In the genomic region with DNA sequence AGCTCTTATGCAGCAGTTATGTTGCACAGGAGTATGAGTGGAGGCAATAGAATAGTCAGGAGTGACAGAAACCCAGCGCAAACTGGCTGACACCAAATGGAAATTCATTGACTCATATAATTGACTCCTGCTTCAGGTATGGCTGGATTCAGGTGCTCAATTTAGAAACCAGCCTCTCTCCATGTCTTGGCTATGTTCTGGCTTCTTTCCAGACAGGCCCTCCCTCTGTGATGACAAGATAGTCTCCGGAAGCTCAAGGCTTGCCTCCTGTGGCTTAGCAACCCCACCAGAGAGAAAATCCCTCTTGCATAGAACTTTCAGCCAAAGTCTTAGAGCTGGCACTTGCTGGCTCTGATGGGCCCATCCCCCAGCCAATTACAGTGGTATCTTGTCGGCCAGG, we compare ENCODE assay signal across 21 cellular contexts. TPM values are rescaled to one million over a fixed set of nuclear protein-coding genes. Genes with fewer than 3 reads are reported as not detected.
A peak's percentile ranks its signal among the peaks of the same experiment; 100 is the strongest.
DNase-seq lines count a peak whose midpoint lies in the region; ATAC-seq, FAIRE-seq and TF ChIP-seq lines count a peak whose summit lies in the region.
"Had no signal": no experiment of that assay in that cellular context is flagged by ENCODE, and none has a peak within 500 bp of the region (broad histone marks: within the 10 kb centered on the region; RNA-seq: fewer than 3 reads in every experiment).

No MANE protein-coding gene starts in this region.

- no peak for FAIRE-seq in K562 (lab: Jason Lieb, UNC)
- FAIRE-seq: GM12878, GM19239, H54 had no signal

- in situ Hi-C loops in K562 (cut with MboI), result no loop called here

- H3K27ac ChIP-seq in K562 (ENCODE audit: extremely low read depth, low read depth, low read length) (no peak overlapping the region), esophagus muscularis mucosa (replicated peaks in 1 of 4) (no peak overlapping the region), psoas muscle (no peak overlapping the region)
- H3K27ac ChIP-seq: BLaER1, C4-2B had no signal

- ATAC-seq in K562 (peak; percentile 40; the same call in 1 of the 3 replicates), psoas muscle (no peak)
- ATAC-seq: CD8-positive, alpha-beta T cell; GM12878 had no signal

- H3K27me3 Mint-ChIP-seq in neural crest cell (ENCODE audit: low read depth), result no peaks in the 10 kb centered on the region
- H3K27me3 Mint-ChIP-seq: B cell; CD4-positive, CD25-positive, alpha-beta regulatory T cell had no signal

- H3K27me3 ChIP-seq in NT2/D1 (ENCODE audit: insufficient read depth, insufficient read length) (no peaks in the 10 kb centered on the region), K562 (ENCODE audit: control insufficient read depth in 2 of 2, insufficient read depth in 2 of 2, low read length in 2 of 2) (no peaks in the 10 kb centered on the region; a peak in 1 of 5 replicates), esophagus muscularis mucosa (no peaks in the 10 kb centered on the region), psoas muscle (ENCODE audit: insufficient read depth in 3 of 3, low read length in 2 of 3) (peaks cover 0 to 2% (median 0%) of the 10 kb centered on the region in 3 donors)
- H3K27me3 ChIP-seq: BLaER1 had no signal

- no TSS peak for BruUV-seq in K562 (replicated peaks; lab: Mats Ljungman, UMichigan)

- H3K9me3 Mint-ChIP-seq in neural crest cell, result no peaks in the 10 kb centered on the region
- H3K9me3 Mint-ChIP-seq: CD8-positive, alpha-beta T cell; HFFc6 had no signal

- POLR2A ChIA-PET in K562 (lab: Yijun Ruan, JAX), result interaction anchor here (0.7 to 1.1 kb wide), 2 partner anchors 11 to 56 kb away, joined by 3 read pairs; no protein-coding TSS in a partner anchor

- H3K4me1 ChIP-seq in NT2/D1 (ENCODE audit: insufficient read depth, insufficient read length) (peaks cover 9% of the 10 kb centered on the region), K562 (replicated peaks in 1 of 2; ENCODE audit: control insufficient read depth in 2 of 2, insufficient read depth in 2 of 2, low read length in 2 of 2) (peaks cover 0 to 4% of the 10 kb centered on the region in 2 experiments; a peak in 2 of 5 replicates), esophagus muscularis mucosa (no peaks in the 10 kb centered on the region), psoas muscle (no peaks in the 10 kb centered on the region)
- H3K4me1 ChIP-seq: BLaER1, Caco-2, HAP-1 had no signal

- CTCF ChIA-PET in K562 (lab: Yijun Ruan, JAX; ENCODE audit: low intra/inter-chr PET ratio), result no interaction called here

- peak overlapping the region; percentile 83 for H3K27ac Mint-ChIP-seq in neural crest cell (ENCODE audit: unreplicated experiment)
- H3K27ac Mint-ChIP-seq: B cell; CD8-positive, alpha-beta T cell; HFFc6 had no signal

- 29% methylated on average over 3 of the region's 3 CpGs for WGBS in K562 (ENCODE audit: insufficient coverage, low coverage, missing lambda C conversion rate)
- 75% methylated on average over 3 of the region's 3 CpGs for WGBS in esophagus muscularis mucosa
- 76 to 87% (median 82%) methylated on average over 3 of the region's 3 CpGs for WGBS in psoas muscle, 3 donors

- H3K4me1 Mint-ChIP-seq in neural crest cell, result peaks cover 19% of the 10 kb centered on the region
- H3K4me1 Mint-ChIP-seq: B cell had no signal

- TF ChIP-seq EP300 in K562 (IDR thresholded peaks at IDR 0.05; ENCODE audit: low read length), result no peak
- no peak for TF ChIP-seq EP300 in esophagus muscularis mucosa (IDR thresholded peaks at IDR 0.05)

- TF ChIP-seq CTCF in K562 (IDR thresholded peaks at IDR 0.05 in 2 of 3, conservative IDR thresholded peaks at IDR 0.05 in 1 of 3; ENCODE audit: insufficient read depth in 2 of 3, low read depth in 1 of 3, low read length in 3 of 3) (no peak), neural crest cell (conservative IDR thresholded peaks at IDR 0.05) (no peak), esophagus muscularis mucosa (IDR thresholded peaks at IDR 0.05) (no peak), psoas muscle (IDR thresholded peaks at IDR 0.05) (no peak)

- intact Hi-C loops in K562 (cut with micrococcal nuclease) (no loop called here), esophagus muscularis mucosa (cut with DNase I) (no loop called here), psoas muscle (cut with DNase I) (loop anchor here in 1 of 2 donors (5.0 kb wide), 1 partner anchor 1072 kb away; no protein-coding TSS in a partner anchor)

- no peaks in the 10 kb centered on the region for H3K9me1 ChIP-seq in K562 (ENCODE audit: control insufficient read depth, insufficient read depth, low read length)

- H3K4me3 Mint-ChIP-seq in neural crest cell, result no peak overlapping the region
- H3K4me3 Mint-ChIP-seq: B cell; CD4-positive, CD25-positive, alpha-beta regulatory T cell; CD8-positive, alpha-beta T cell; HFFc6 had no signal

- H3K36me3 Mint-ChIP-seq in neural crest cell (ENCODE audit: low read depth), result no peaks in the 10 kb centered on the region
- H3K36me3 Mint-ChIP-seq: CD8-positive, alpha-beta T cell had no signal

- H3K4me3 ChIP-seq in NT2/D1 (ENCODE audit: insufficient read length, low read depth) (no peak overlapping the region), K562 (no peak overlapping the region), esophagus muscularis mucosa (no peak overlapping the region), psoas muscle (no peak overlapping the region)
- H3K4me3 ChIP-seq: BLaER1, GM12878, HAP-1 had no signal

- TF ChIP-seq RAD21 in K562 (CRISPR knock-in tag; conservative IDR thresholded peaks at IDR 0.05 in 1 of 2, IDR thresholded peaks at IDR 0.05 in 1 of 2), result no peak

- H3K79me2 ChIP-seq in K562 (ENCODE audit: control insufficient read depth, insufficient read depth, low read length), result no peaks in the 10 kb centered on the region

- no peaks in the 10 kb centered on the region for H3K9me3 ChIP-seq in NT2/D1 (ENCODE audit: insufficient read depth, low read length)
- H3K9me3 ChIP-seq in K562 (replicated peaks; ENCODE audit: control insufficient read depth, insufficient read depth, low read depth, low read length), result no peaks in the 10 kb centered on the region
- no peaks in the 10 kb centered on the region for H3K9me3 ChIP-seq in esophagus muscularis mucosa
- no peaks in the 10 kb centered on the region for H3K9me3 ChIP-seq in psoas muscle
- H3K9me3 ChIP-seq: BLaER1, Caco-2, HAP-1 had no signal

- TF ChIP-seq POLR2A in K562 (conservative IDR thresholded peaks at IDR 0.05) (no peak), esophagus muscularis mucosa (IDR thresholded peaks at IDR 0.05; ENCODE audit: low read depth) (no peak)

- H2AFZ ChIP-seq in K562 (ENCODE audit: low read depth, low read length), result no peak overlapping the region

- no peaks in the 10 kb centered on the region for H4K20me1 ChIP-seq in K562 (replicated peaks; ENCODE audit: control insufficient read depth, insufficient read depth, low read length)
- H4K20me1 ChIP-seq: BLaER1 had no signal

- no peaks in the 10 kb centered on the region for H3K36me3 ChIP-seq in NT2/D1 (ENCODE audit: insufficient read depth, insufficient read length, low read length)
- no peaks in the 10 kb centered on the region for H3K36me3 ChIP-seq in K562 (ENCODE audit: control insufficient read depth, insufficient read depth, low read length)
- no peaks in the 10 kb centered on the region for H3K36me3 ChIP-seq in esophagus muscularis mucosa
- no peaks in the 10 kb centered on the region for H3K36me3 ChIP-seq in psoas muscle (ENCODE audit: insufficient read depth in 1 of 2, low read depth in 1 of 2)
- H3K36me3 ChIP-seq: HAP-1 had no signal

- DNase-seq in NT2/D1 (ENCODE audit: low read depth, low spot score), result no peak
- peak in 1 of 4 experiments; percentile 28 for DNase-seq in K562 (ENCODE audit: extremely low read depth in 1 of 4, low spot score in 3 of 4)
- DNase-seq in neural crest cell (ENCODE audit: low read depth, low spot score), result no peak
- no peak for DNase-seq in esophagus muscularis mucosa (ENCODE audit: extremely low spot score)
- DNase-seq in psoas muscle, result no peak
- no peak for DNase-seq in kidney glomerular epithelial cell (lab: John Stamatoyannopoulos, UW)
- DNase-seq: Caco-2; CD4-positive, CD25-positive, alpha-beta regulatory T cell; CD8-positive, alpha-beta T cell; DMS79; EL; GDM1; GOT3; HFFc6 had no signal

- peak overlapping the region; percentile 46 for H3K9ac ChIP-seq in NT2/D1 (ENCODE audit: insufficient read length, low read depth)
- no peak overlapping the region for H3K9ac ChIP-seq in K562 (ENCODE audit: insufficient read depth in 1 of 2, low read depth in 2 of 2, low read length in 2 of 2)
- H3K9ac ChIP-seq: BLaER1 had no signal

- H3K4me2 ChIP-seq in K562 (ENCODE audit: insufficient read depth, low read length), result no peak overlapping the region
- H3K4me2 ChIP-seq: BLaER1 had no signal

TF ChIP-seq in K562, 482 proteins besides CTCF, POLR2A, EP300 and RAD21:
- TF ChIP-seq RFX1 (IDR thresholded peaks at IDR 0.05) (peak; percentile 23; the same call in 1 of the 2 replicates), NFIC (IDR thresholded peaks at IDR 0.05) (peak; percentile 69), XRCC3 (IDR thresholded peaks at IDR 0.05) (no peak), MEIS2 (IDR thresholded peaks at IDR 0.05; ENCODE audit: partially characterized antibody) (peak; percentile 3), MTA1 (IDR thresholded peaks at IDR 0.05; ENCODE audit: borderline replicate concordance) (no peak)

RNA-seq across cellular contexts. Expression of a gene that starts 28.1 kb away (rescaled TPM):
- total RNA-seq in K562 (2011; cell fraction: chromatin; rRNA removed; ENCODE audit: low replicate concordance), result not detected in 2 replicates
- total RNA-seq in K562 (2011; cell fraction: nucleolus; rRNA removed), result under 0.01 TPM in 1 of 2 replicates, not detected in the other
- total RNA-seq in K562 (2011; cell fraction: nucleoplasm; rRNA removed), result not detected in 2 replicates
- total RNA-seq in K562 (2014; rRNA removed), result under 0.01 and 0.05 TPM in 2 replicates
- not detected in 2 replicates for total RNA-seq in K562 (2014; rRNA removed; fragmentation: Illumina TruSeq; extraction: Trizol)
- 0.04 TPM in 1 of 2 replicates, not detected in the other for total RNA-seq in K562 (2015; rRNA removed; fragmentation: Illumina TruSeq; extraction: Trizol)
- 0.02 and 0.04 TPM in 2 replicates for total RNA-seq in K562 (2021)
- polyA plus RNA-seq in K562 (2011; rRNA removed), result 0.05 TPM in 1 of 2 replicates, not detected in the other
- polyA plus RNA-seq in K562 (2011; cell fraction: cytosol; rRNA removed), result 0.01 TPM in 1 of 2 replicates, not detected in the other
- 0.01 TPM in 2 replicates for polyA plus RNA-seq in K562 (2011; cell fraction: nucleus; rRNA removed)
- 0.05 and 0.06 TPM in 2 replicates for polyA plus RNA-seq in K562 (2012)
- polyA plus RNA-seq in K562 (2014; fragmentation: Illumina TruSeq; extraction: Trizol), result 0.01 and 0.04 TPM in 2 replicates
- under 1 TPM in 1 of 2 experiments, not detected in 1; under 0.01 TPM for polyA plus RNA-seq in K562 (2014; fragmentation: Nextera tagmentation; extraction: Ambion mirVana)
- polyA plus RNA-seq in K562 (2014; rRNA removed), result not detected in 2 replicates
- polyA minus RNA-seq in K562 (2011; rRNA and poly(A)+ RNA removed), result not detected in 2 replicates
- polyA minus RNA-seq in K562 (2011; cell fraction: cytosol; rRNA and poly(A)+ RNA removed), result not detected in 2 replicates
- polyA minus RNA-seq in K562 (2011; cell fraction: nucleus; rRNA and poly(A)+ RNA removed), result under 0.01 TPM in 2 replicates
- 19.0 TPM in 2 replicates for total RNA-seq in neural crest cell
- total RNA-seq in esophagus muscularis mucosa, result 10 to 100 TPM; 16.2 to 47.3 (median 29.0) TPM
- 10 to 100 TPM in 3 of 4 donors, 1 to 10 TPM in 1; 7.3 to 39.3 (median 21.3) TPM for total RNA-seq in psoas muscle
- 10 to 100 TPM in 2 of 3 donors, 1 to 10 TPM in 1; 4.3 to 17.6 (median 14.8) TPM for polyA plus RNA-seq in psoas muscle

Comparison
In these comparisons a context has a peak if more than half of its experiments do, and no peak if none do; other contexts are left out.
1. RNA of a gene that starts 28.1 kb away (total RNA-seq): 16.2 to 47.3 TPM in esophagus muscularis mucosa, 7.3 to 39.3 TPM in psoas muscle and 19.0 TPM in neural crest cell; under 0.01 to 0.05 TPM in K562; every median in the first group is over 4 times any median in the second.